In genomic region chr4:182748283-182748682, GRCh38 we compare ENCODE assay signal across 16 cellular contexts.
"Had no signal": no experiment of that assay in that cellular context is flagged by ENCODE, and none has a peak within 500 bp of the region (broad histone marks: within the 10 kb centered on the region; RNA-seq: fewer than 3 reads in every experiment).

No MANE protein-coding gene starts in this region.

- H3K4me1 Mint-ChIP-seq: activated CD4-positive, alpha-beta T cell treated with anti-CD3 and anti-CD28 coated beads, Interleukin-2, amount 10 ng/mL, durations not matched to agents 7 days and 5 days; activated naive CD4-positive, alpha-beta T cell treated with anti-CD3 and anti-CD28 coated beads, Interleukin-2, amount 10 ng/mL, durations not matched to agents 7 days and 5 days; activated T-helper 17 cell treated with anti-CD3 and anti-CD28 coated beads, Interleukin-2, amount 50 U/mL, for 72 hours; naive thymus-derived CD4-positive, alpha-beta T cell had no signal

- H3K27me3 ChIP-seq: gastrocnemius medialis, thyroid gland, uterus had no signal

- H3K4me1 ChIP-seq: gastrocnemius medialis, prostate gland, uterus had no signal

- H3K27ac ChIP-seq: epithelial cell of prostate, gastrocnemius medialis, prostate gland, thyroid gland, uterus had no signal

- H3K4me3 Mint-ChIP-seq: activated CD4-positive, alpha-beta T cell treated with anti-CD3 and anti-CD28 coated beads, Interleukin-2, amount 10 ng/mL, durations not matched to agents 7 days and 5 days; activated naive CD4-positive, alpha-beta T cell treated with anti-CD3 and anti-CD28 coated beads, Interleukin-2, amount 10 ng/mL, durations not matched to agents 7 days and 5 days; activated T-helper 17 cell treated with anti-CD3 and anti-CD28 coated beads, Interleukin-2, amount 50 U/mL, for 72 hours; naive thymus-derived CD4-positive, alpha-beta T cell; WTC11 had no signal

- H3K36me3 ChIP-seq: gastrocnemius medialis, prostate gland, thyroid gland, uterus had no signal

- H3K9me3 Mint-ChIP-seq: activated CD4-positive, alpha-beta T cell treated with anti-CD3 and anti-CD28 coated beads, Interleukin-2, amount 10 ng/mL, durations not matched to agents 7 days and 5 days; activated naive CD4-positive, alpha-beta T cell treated with anti-CD3 and anti-CD28 coated beads, Interleukin-2, amount 10 ng/mL, durations not matched to agents 7 days and 5 days; activated T-helper 17 cell treated with anti-CD3 and anti-CD28 coated beads, Interleukin-2, amount 50 U/mL, for 72 hours; WTC11 had no signal

- DNase-seq: activated CD4-positive, alpha-beta T cell treated with anti-CD3 and anti-CD28 coated beads, Interleukin-2, amount 10 ng/mL, durations not matched to agents 7 days and 5 days; activated CD8-positive, alpha-beta memory T cell treated with anti-CD3 and anti-CD28 coated beads for 24 hours; activated naive CD4-positive, alpha-beta T cell treated with anti-CD3 and anti-CD28 coated beads, Interleukin-2, amount 10 ng/mL, durations not matched to agents 7 days and 5 days; central memory CD4-positive, alpha-beta T cell; effector memory CD4-positive, alpha-beta T cell; gastrocnemius medialis; midbrain; naive thymus-derived CD4-positive, alpha-beta T cell; stimulated activated CD4-positive, alpha-beta T cell treated with anti-CD3 and anti-CD28 coated beads, Interleukin-15, amount 100 ng/mL, for 24 hours; stimulated activated CD4-positive, alpha-beta T cell treated with anti-CD3 and anti-CD28 coated beads, Interleukin-4, amount 100 ng/mL, for 4 hours; thyroid gland; uterus had no signal

- H3K4me3 ChIP-seq: gastrocnemius medialis, prostate gland, thyroid gland, uterus had no signal

- ATAC-seq: gastrocnemius medialis; naive thymus-derived CD4-positive, alpha-beta T cell; WTC11 had no signal

- H3K27ac Mint-ChIP-seq: activated CD4-positive, alpha-beta T cell treated with anti-CD3 and anti-CD28 coated beads, Interleukin-2, amount 10 ng/mL, durations not matched to agents 7 days and 5 days; activated naive CD4-positive, alpha-beta T cell treated with anti-CD3 and anti-CD28 coated beads, Interleukin-2, amount 10 ng/mL, durations not matched to agents 7 days and 5 days; activated T-helper 17 cell treated with anti-CD3 and anti-CD28 coated beads, Interleukin-2, amount 50 U/mL, for 72 hours; naive thymus-derived CD4-positive, alpha-beta T cell; WTC11 had no signal

- H3K36me3 Mint-ChIP-seq: activated naive CD4-positive, alpha-beta T cell treated with anti-CD3 and anti-CD28 coated beads, Interleukin-2, amount 10 ng/mL, durations not matched to agents 7 days and 5 days; naive thymus-derived CD4-positive, alpha-beta T cell had no signal

- H3K9me3 ChIP-seq: gastrocnemius medialis, prostate gland, thyroid gland, uterus had no signal

- H3K27me3 Mint-ChIP-seq: activated naive CD4-positive, alpha-beta T cell treated with anti-CD3 and anti-CD28 coated beads, Interleukin-2, amount 10 ng/mL, durations not matched to agents 7 days and 5 days; activated T-helper 17 cell treated with anti-CD3 and anti-CD28 coated beads, Interleukin-2, amount 50 U/mL, for 72 hours had no signal
